In genomic region chr1:211638723-211639122, GRCh38 we compare ENCODE assay signal across 1 cellular context.
TF ChIP-seq lines count a peak whose summit lies in the region.

No MANE protein-coding gene starts in this region.

TF ChIP-seq in HEK293, 187 proteins besides CTCF, POLR2A, EP300 and RAD21 (continued from another document):
- TF ChIP-seq KLF17 (tag by site-specific recombination; IDR thresholded peaks at IDR 0.05), result peak; percentile 86
- no peak for TF ChIP-seq BCL11B (tag by site-specific recombination; IDR thresholded peaks at IDR 0.05; ENCODE audit: low read depth)
